ENCODE assay signal across 12 cellular contexts in genomic region chr12:112833939-112834338, GRCh38. TPM values are rescaled to one million over a fixed set of nuclear protein-coding genes. Genes with fewer than 3 reads are reported as not detected.
"Had no signal": no experiment of that assay in that cellular context is flagged by ENCODE, and none has a peak within 500 bp of the region (broad histone marks: within the 10 kb centered on the region; RNA-seq: fewer than 3 reads in every experiment).

No MANE protein-coding gene starts in this region.

- H3K4me2 ChIP-seq: GM23338 had no signal

- H3K9me3 ChIP-seq: HAP-1 had no signal

- H3K9ac ChIP-seq: GM23248 had no signal

- ATAC-seq: GM23338, HCT116 had no signal

- H3K36me3 ChIP-seq: HAP-1 had no signal

- H2AFZ ChIP-seq: GM23248, GM23338 had no signal

- H3K27ac ChIP-seq: GM23248 had no signal

- H3K4me1 ChIP-seq: HAP-1 had no signal

- H3K4me3 ChIP-seq: GM23248, GM23338, HAP-1 had no signal

- FAIRE-seq: H1, H54 had no signal

- DNase-seq: GM23248, GOT3, H7, H9, HCEC 1CT, HFFc6 had no signal

RNA-seq across cellular contexts. Expression of gene RPH3A, which starts 42.4 kb away (rescaled TPM):
- total RNA-seq: GM23248, H1, H4, H7, H9, HFFc6 had no signal
- polyA plus RNA-seq: GM23248, H1 had no signal
